ENCODE assay signal across 10 cellular contexts in the genomic region with DNA sequence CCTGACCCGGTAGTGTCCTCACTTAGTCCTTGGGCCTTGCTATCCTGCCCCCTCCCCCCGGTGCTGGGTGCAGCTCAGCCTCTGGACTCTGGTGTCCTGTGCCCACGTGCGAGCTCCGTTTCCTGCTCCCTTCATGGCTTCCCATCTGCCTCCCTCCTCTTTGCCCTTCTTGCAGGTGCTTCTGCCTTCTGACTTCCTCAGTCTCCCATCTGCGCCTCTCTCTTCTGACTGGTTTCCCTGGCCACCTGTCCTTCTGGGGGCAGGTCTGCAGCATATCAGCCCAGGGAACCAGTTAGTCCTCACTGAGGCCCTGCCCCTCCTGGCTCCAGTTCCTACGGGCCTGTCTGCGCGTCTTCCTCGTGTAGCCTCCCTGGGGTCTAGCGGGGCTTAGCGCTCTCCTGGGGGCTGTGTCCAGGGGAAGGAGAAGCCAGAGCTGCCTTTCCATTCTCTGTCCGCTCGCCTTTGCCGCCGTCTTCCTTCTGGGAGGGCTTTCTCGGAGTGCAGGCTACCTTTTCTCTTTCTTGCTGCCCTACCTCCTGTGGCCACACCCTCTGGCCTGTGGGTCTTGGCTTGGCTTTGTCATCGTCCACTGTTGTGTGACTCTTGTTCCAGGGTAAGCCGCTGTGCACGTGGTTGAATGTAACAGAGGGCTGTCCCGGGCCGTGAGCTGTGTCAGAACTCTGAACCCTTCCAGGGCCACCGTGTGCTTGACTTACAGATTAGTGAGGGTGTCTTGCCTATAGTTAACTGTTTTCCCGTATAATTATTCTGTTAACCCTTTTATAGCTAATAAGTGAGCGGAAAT. TPM values are rescaled to one million over a fixed set of nuclear protein-coding genes. Genes with fewer than 3 reads are reported as not detected.
DNase-seq lines count a peak whose midpoint lies in the region; ATAC-seq and TF ChIP-seq lines count a peak whose summit lies in the region.
"Had no signal": no experiment of that assay in that cellular context is flagged by ENCODE, and none has a peak within 500 bp of the region (broad histone marks: within the 10 kb centered on the region; RNA-seq: fewer than 3 reads in every experiment).

No MANE protein-coding gene starts in this region.

- H3K4me3 ChIP-seq in DOHH2 (ENCODE audit: low read length), result peak overlapping the region; percentile 45
- no peak overlapping the region for H3K4me3 ChIP-seq in right cardiac atrium (ENCODE audit: low read length)
- H3K4me3 ChIP-seq in tibial artery, result no peak overlapping the region
- H3K4me3 ChIP-seq: lower lobe of right lung had no signal

- peaks cover 6% of the 10 kb centered on the region for H3K36me3 Mint-ChIP-seq in T-helper 17 cell (ENCODE audit: low read depth)
- H3K36me3 Mint-ChIP-seq in progenitor cell of endocrine pancreas (ENCODE audit: insufficient read depth), result peaks cover 13% of the 10 kb centered on the region

- peaks cover 96% of the 10 kb centered on the region for H3K4me1 ChIP-seq in DOHH2 (ENCODE audit: control insufficient read depth, low read length)
- H3K4me1 ChIP-seq in right cardiac atrium (ENCODE audit: control insufficient read depth, insufficient read depth, low read length), result peaks cover 20% of the 10 kb centered on the region
- peaks cover 0 to 45% (median 19%) of the 10 kb centered on the region in 4 donors for H3K4me1 ChIP-seq in tibial artery

- WGBS in right cardiac atrium, result 38% methylated on average over 25 of the region's 25 CpGs

- H4K20me1 ChIP-seq in DOHH2 (ENCODE audit: control insufficient read depth, insufficient read depth, low read depth, low read length), result no peaks in the 10 kb centered on the region

- no peaks in the 10 kb centered on the region for H3K9me3 Mint-ChIP-seq in progenitor cell of endocrine pancreas (ENCODE audit: low read depth)

- H3K9me3 ChIP-seq in DOHH2 (ENCODE audit: control insufficient read depth, insufficient read depth, low read length) (no peaks in the 10 kb centered on the region), T-helper 17 cell (ENCODE audit: control insufficient read depth, low read length, poor library complexity, severe bottlenecking) (no peaks in the 10 kb centered on the region), right cardiac atrium (ENCODE audit: control insufficient read depth, low read length) (no peaks in the 10 kb centered on the region), tibial artery (no peaks in the 10 kb centered on the region)
- H3K9me3 ChIP-seq: lower lobe of right lung had no signal

- TF ChIP-seq CTCF in DOHH2 (IDR thresholded peaks at IDR 0.05; ENCODE audit: low read depth, low read length, poor library complexity, severe bottlenecking) (no peak), progenitor cell of endocrine pancreas (IDR thresholded peaks at IDR 0.05; ENCODE audit: unreplicated experiment) (no peak), tibial artery (IDR thresholded peaks at IDR 0.05) (no peak)

- no peak for ATAC-seq in T-helper 17 cell
- ATAC-seq in right cardiac atrium, result peak; percentile 47 to 52
- no peak for ATAC-seq in HG02798 (IDR thresholded peaks at IDR 0.05; ENCODE audit: poor library complexity, unreplicated experiment)
- ATAC-seq: activated CD4-positive, CD25-positive, alpha-beta regulatory T cell treated with anti-CD3 and anti-CD28 coated beads, Interleukin-2, amount 50 U/mL, for 24 hours had no signal

- H3K27me3 ChIP-seq in DOHH2 (ENCODE audit: control insufficient read depth, low read length) (no peaks in the 10 kb centered on the region), right cardiac atrium (ENCODE audit: control insufficient read depth, insufficient read depth) (no peaks in the 10 kb centered on the region), tibial artery (no peaks in the 10 kb centered on the region)

- H3K79me2 ChIP-seq in DOHH2 (ENCODE audit: control insufficient read depth, low read length), result peaks cover 95% of the 10 kb centered on the region

- H3K36me3 ChIP-seq in DOHH2 (ENCODE audit: control insufficient read depth, low read length) (peaks cover 71% of the 10 kb centered on the region), tibial artery (peaks cover 0 to 7% (median 0%) of the 10 kb centered on the region in 3 donors)

- DNase-seq in T-helper 17 cell (no peak), right cardiac atrium (peak in 1 of 3 donors; percentile 60), progenitor cell of endocrine pancreas (ENCODE audit: low spot score, unreplicated experiment) (peak; percentile 22), cortex of kidney (lab: John Stamatoyannopoulos, UW) (no peak), tibial artery (no peak), MV-4-11 (lab: John Stamatoyannopoulos, UW) (no peak)
- DNase-seq: lower lobe of right lung had no signal

- peak overlapping the region; percentile 93 for H3K27ac ChIP-seq in DOHH2 (ENCODE audit: low read depth, low read length)
- no peak overlapping the region for H3K27ac ChIP-seq in right cardiac atrium (ENCODE audit: low read length)
- no peak overlapping the region for H3K27ac ChIP-seq in tibial artery
- H3K27ac ChIP-seq: lower lobe of right lung had no signal

- peaks cover 30% of the 10 kb centered on the region for H3F3A ChIP-seq in DOHH2 (ENCODE audit: control insufficient read depth, insufficient read depth)

- no peaks in the 10 kb centered on the region for H3K9me2 ChIP-seq in DOHH2 (replicated peaks; ENCODE audit: control insufficient read depth, low read length)

- H3K4me2 ChIP-seq in DOHH2 (ENCODE audit: low read length), result peak overlapping the region; percentile 76

- H3K4me1 Mint-ChIP-seq in T-helper 17 cell (peaks cover 48% of the 10 kb centered on the region), progenitor cell of endocrine pancreas (ENCODE audit: low read depth) (peaks cover 46% of the 10 kb centered on the region)

- intact Hi-C loops in right cardiac atrium (cut with DNase I), result no loop called here
- intact Hi-C loops in tibial artery (cut with DNase I; ENCODE audit: low total_unique reads), result no loop called here

- no peak overlapping the region for H3K4me3 Mint-ChIP-seq in T-helper 17 cell
- H3K4me3 Mint-ChIP-seq in progenitor cell of endocrine pancreas (ENCODE audit: low read depth), result peak overlapping the region; percentile 10

- H3K27ac Mint-ChIP-seq in T-helper 17 cell (peak overlapping the region; percentile 39), progenitor cell of endocrine pancreas (peak overlapping the region; percentile 71)

- no peaks in the 10 kb centered on the region for H3K27me3 Mint-ChIP-seq in T-helper 17 cell
- H3K27me3 Mint-ChIP-seq in progenitor cell of endocrine pancreas, result no peaks in the 10 kb centered on the region

RNA-seq across cellular contexts. Expression of a gene that starts 51.8 kb away (rescaled TPM):
- total RNA-seq in T-helper 17 cell, result 100 to 1,000 TPM; 106 to 108 TPM
- 10 to 100 TPM; 34.8 to 38.6 (median 37.1) TPM for total RNA-seq in right cardiac atrium
- 23.3 TPM for polyA plus RNA-seq in right cardiac atrium
- total RNA-seq in progenitor cell of endocrine pancreas, result 159 and 167 TPM in 2 replicates

Comparison
In these comparisons a context has a peak if more than half of its experiments do, and no peak if none do; other contexts are left out.
1. ATAC-seq: peak in right cardiac atrium (2 of 2); none in T-helper 17 cell (single experiment) and HG02798 (single experiment).